21 cellular contexts compared by ENCODE assay signal in genomic region chr10:11404931-11405330, GRCh38.
DNase-seq lines count a peak whose midpoint lies in the region; ATAC-seq and TF ChIP-seq lines count a peak whose summit lies in the region.
"Had no signal": no experiment of that assay in that cellular context is flagged by ENCODE, and none has a peak within 500 bp of the region (broad histone marks: within the 10 kb centered on the region; RNA-seq: fewer than 3 reads in every experiment).

No MANE protein-coding gene starts in this region.

- H3K9me3 Mint-ChIP-seq in CD4-positive, alpha-beta T cell: peaks cover 5% of the 10 kb centered on the region
- peaks cover 13% of the 10 kb centered on the region for H3K9me3 Mint-ChIP-seq in glutamatergic neuron (ENCODE audit: unreplicated experiment)
- H3K9me3 Mint-ChIP-seq: activated naive CD8-positive, alpha-beta T cell treated with anti-CD3 and anti-CD28 coated beads, Interleukin-2, amount 50 U/mL, for 24 hours had no signal

- no peaks in the 10 kb centered on the region for H3K27me3 ChIP-seq in CD4-positive, alpha-beta T cell (ENCODE audit: control insufficient read depth, insufficient read depth, low read length)
- H3K27me3 ChIP-seq: MG63, right lobe of liver, vagina had no signal

- no peak for TF ChIP-seq CTCF in CD4-positive, alpha-beta T cell (IDR thresholded peaks at IDR 0.05)
- TF ChIP-seq CTCF in glutamatergic neuron (IDR thresholded peaks at IDR 0.05; ENCODE audit: partially characterized antibody, unreplicated experiment): no peak

- intact Hi-C loops in CD4-positive, alpha-beta T cell (cut with DNase I, micrococcal nuclease): loop anchor here (5.0 kb wide), 2 partner anchors 38 to 73 kb away; no protein-coding TSS in a partner anchor

- CTCF ChIA-PET in CD4-positive, alpha-beta T cell (lab: Charles Lee): no interaction called here

- no peaks in the 10 kb centered on the region for H3K27me3 Mint-ChIP-seq in CD4-positive, alpha-beta T cell
- H3K27me3 Mint-ChIP-seq in glutamatergic neuron (ENCODE audit: unreplicated experiment): peaks cover 12% of the 10 kb centered on the region
- H3K27me3 Mint-ChIP-seq: activated naive CD8-positive, alpha-beta T cell treated with anti-CD3 and anti-CD28 coated beads, Interleukin-2, amount 50 U/mL, for 24 hours had no signal

- in situ Hi-C loops in G401 (cut with HindIII; ENCODE audit: low sequenced_read_pairs): no loop called here

- H3K27ac ChIP-seq in CD4-positive, alpha-beta T cell (ENCODE audit: low read depth, low read length): no peak overlapping the region
- H3K27ac ChIP-seq: right lobe of liver, RWPE1, vagina had no signal

- POLR2A ChIA-PET in CD4-positive, alpha-beta T cell (lab: Charles Lee): no interaction called here

- H3K27ac Mint-ChIP-seq in CD4-positive, alpha-beta T cell: peak overlapping the region; percentile 67
- no peak overlapping the region for H3K27ac Mint-ChIP-seq in glutamatergic neuron (ENCODE audit: unreplicated experiment)
- H3K27ac Mint-ChIP-seq: activated naive CD8-positive, alpha-beta T cell treated with anti-CD3 and anti-CD28 coated beads, Interleukin-2, amount 50 U/mL, for 24 hours had no signal

- no peak for ATAC-seq in CD4-positive, alpha-beta T cell (ENCODE audit: poor library complexity)
- ATAC-seq: activated naive CD8-positive, alpha-beta T cell treated with anti-CD3 and anti-CD28 coated beads, Interleukin-2, amount 50 U/mL, for 24 hours; HCT116; right lobe of liver had no signal

- peaks cover 4% of the 10 kb centered on the region for H3K36me3 Mint-ChIP-seq in CD4-positive, alpha-beta T cell (ENCODE audit: low read depth)
- peaks cover 19% of the 10 kb centered on the region for H3K36me3 Mint-ChIP-seq in glutamatergic neuron (ENCODE audit: unreplicated experiment)

- peak overlapping the region; percentile 48 for H3K4me3 Mint-ChIP-seq in CD4-positive, alpha-beta T cell
- no peak overlapping the region for H3K4me3 Mint-ChIP-seq in glutamatergic neuron (ENCODE audit: unreplicated experiment)
- H3K4me3 Mint-ChIP-seq: activated naive CD8-positive, alpha-beta T cell treated with anti-CD3 and anti-CD28 coated beads, Interleukin-2, amount 50 U/mL, for 24 hours had no signal

- peaks cover 73% of the 10 kb centered on the region for H3K4me1 Mint-ChIP-seq in CD4-positive, alpha-beta T cell (ENCODE audit: low read depth)
- H3K4me1 Mint-ChIP-seq in glutamatergic neuron (ENCODE audit: low read depth, unreplicated experiment): peaks cover 5% of the 10 kb centered on the region

- DNase-seq in NCI-H748 (lab: John Stamatoyannopoulos, UW; ENCODE audit: unreplicated experiment): peak; percentile 8
- no peak for DNase-seq in NCI-H748 treated with DMSO at 0.1 percent for 48 hours (lab: John Stamatoyannopoulos, UW)
- no peak for DNase-seq in CD4-positive, alpha-beta T cell
- DNase-seq in NCI-H2107 (lab: John Stamatoyannopoulos, UW): peak; percentile 10
- DNase-seq in glutamatergic neuron: peak; percentile 46
- DNase-seq in G401 (ENCODE audit: low spot score): no peak
- no peak for DNase-seq in OCI-M2 (lab: John Stamatoyannopoulos, UW; ENCODE audit: unreplicated experiment)
- no peak for DNase-seq in Ammon's horn (ENCODE audit: low spot score)
- DNase-seq: activated CD4-positive, CD25-positive, alpha-beta regulatory T cell treated with anti-CD3 and anti-CD28 coated beads, Interleukin-2, amount 50 U/mL, for 72 hours; activated naive CD8-positive, alpha-beta T cell treated with anti-CD3 and anti-CD28 coated beads, Interleukin-2, amount 50 U/mL, for 24 hours; effector memory CD4-positive, alpha-beta T cell; hypothalamus; kidney glomerular epithelial cell; MG63; NCI-H2081; NK-92 treated with Interleukin-12 subunit alpha and Interleukin-12 subunit beta, amount 100 ng/mL, for 24 hours; nucleus accumbens; right lobe of liver had no signal

- H3K9me3 ChIP-seq in CD4-positive, alpha-beta T cell (ENCODE audit: control insufficient read depth, low read length): no peaks in the 10 kb centered on the region
- H3K9me3 ChIP-seq: MG63, right lobe of liver, vagina had no signal

Comparison
In these comparisons a context has a peak if more than half of its experiments do, and no peak if none do; other contexts are left out.
1. DNase-seq: peak in NCI-H748 (single experiment), NCI-H2107 (single experiment) and glutamatergic neuron (single experiment); none in NCI-H748 treated with DMSO at 0.1 percent for 48 hours (single experiment), CD4-positive, alpha-beta T cell (0 of 10), G401 (single experiment), OCI-M2 (single experiment) and Ammon's horn (single experiment).